Comparison of ENCODE assay signal across 20 cellular contexts in the genomic region with DNA sequence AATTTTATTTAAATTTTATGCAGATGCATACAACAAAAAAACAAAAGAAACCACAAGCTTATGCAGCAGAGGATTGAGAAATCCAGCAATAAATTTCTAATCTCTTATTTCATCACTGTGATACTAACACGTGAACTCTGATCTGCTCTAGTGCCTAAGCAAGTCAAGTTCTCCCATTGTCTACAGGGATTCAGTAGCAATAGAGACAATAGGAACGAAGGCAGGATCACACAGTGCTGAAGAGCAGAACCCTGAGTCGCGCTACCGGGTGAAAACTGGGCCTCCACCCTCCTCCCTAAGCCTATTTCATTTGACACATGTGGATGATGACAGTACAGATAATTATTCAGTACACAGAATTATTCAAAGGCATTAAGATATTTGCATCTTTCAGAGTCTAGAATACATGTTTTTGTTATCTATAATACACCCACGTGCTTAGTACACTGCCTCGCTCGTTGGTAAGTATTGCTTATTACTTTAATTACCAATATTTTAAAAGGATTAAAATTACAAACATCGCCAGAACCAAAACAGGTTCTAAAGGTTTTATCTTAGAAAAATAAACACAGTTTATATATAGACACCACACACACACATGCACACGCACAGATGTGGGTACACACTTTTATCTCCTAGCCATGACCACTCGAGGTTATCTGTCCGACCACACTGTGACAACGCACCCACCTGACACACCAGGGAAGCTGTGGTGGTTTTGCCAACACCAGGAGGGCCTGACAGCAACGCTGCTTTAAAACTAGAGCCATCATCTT.
DNase-seq lines count a peak whose midpoint lies in the region; ATAC-seq, FAIRE-seq and TF ChIP-seq lines count a peak whose summit lies in the region.
"Had no signal": no experiment of that assay in that cellular context is flagged by ENCODE, and none has a peak within 500 bp of the region (broad histone marks: within the 10 kb centered on the region; RNA-seq: fewer than 3 reads in every experiment).

No MANE protein-coding gene starts in this region.

- H3K4me1 Mint-ChIP-seq in endothelial cell (ENCODE audit: unreplicated experiment) (peaks cover 12% of the 10 kb centered on the region), immature natural killer cell (peaks cover 12 to 15% of the 10 kb centered on the region in 2 donors), progenitor cell of endocrine pancreas (ENCODE audit: low read depth) (no peaks in the 10 kb centered on the region)
- H3K4me1 Mint-ChIP-seq: WTC11 had no signal

- peak; percentile 76 for FAIRE-seq in D721Med (lab: Jason Lieb, UNC)

- TF ChIP-seq CTCF in D721Med (IDR thresholded peaks at IDR 0.05; ENCODE audit: insufficient read depth, missing control alignments) (no peak), endothelial cell (IDR thresholded peaks at IDR 0.05; ENCODE audit: unreplicated experiment) (no peak), progenitor cell of endocrine pancreas (IDR thresholded peaks at IDR 0.05; ENCODE audit: unreplicated experiment) (no peak)

- H3K4me3 ChIP-seq in Jurkat, Clone E6-1 (ENCODE audit: low read length), result no peak overlapping the region
- H3K4me3 ChIP-seq: BLaER1, breast epithelium, gastroesophageal sphincter, skin epidermis, thyroid gland had no signal

- H3K36me3 Mint-ChIP-seq in endothelial cell (ENCODE audit: low read depth, unreplicated experiment) (peaks cover 19% of the 10 kb centered on the region), immature natural killer cell (peaks cover 12 to 49% (median 46%) of the 10 kb centered on the region in 3 donors), progenitor cell of endocrine pancreas (ENCODE audit: insufficient read depth) (peaks cover 18% of the 10 kb centered on the region)

- ATAC-seq in GM19455 (IDR thresholded peaks at IDR 0.05; ENCODE audit: unreplicated experiment), result no peak
- no peak for ATAC-seq in HG03097 (IDR thresholded peaks at IDR 0.05; ENCODE audit: low FRiP score, unreplicated experiment)
- ATAC-seq: gastroesophageal sphincter, Panc1, WTC11 had no signal

- H3K27me3 Mint-ChIP-seq in endothelial cell (ENCODE audit: unreplicated experiment) (peaks cover 3% of the 10 kb centered on the region), immature natural killer cell (ENCODE audit: low read depth in 3 of 3) (peaks cover 0 to 5% (median 0%) of the 10 kb centered on the region in 3 donors), progenitor cell of endocrine pancreas (no peaks in the 10 kb centered on the region)

- DNase-seq in D721Med (ENCODE audit: insufficient read length, low spot score) (no peak), endothelial cell (ENCODE audit: low spot score) (no peak), immature natural killer cell (no peak), progenitor cell of endocrine pancreas (ENCODE audit: low spot score, unreplicated experiment) (no peak), NCI-H146 (lab: John Stamatoyannopoulos, UW) (no peak)
- peak; percentile 9 for DNase-seq in Jurkat, Clone E6-1 (ENCODE audit: low read depth, low spot score)
- DNase-seq: activated naive CD4-positive, alpha-beta T cell treated with Interleukin-2 at 50 U/mL for 16 hours; DMS53; effector memory CD4-positive, alpha-beta T cell; NCI-H1694 treated with DMSO at 0.1 percent for 48 hours; NCI-H69; thyroid gland had no signal

- H3K27ac Mint-ChIP-seq in endothelial cell (ENCODE audit: unreplicated experiment) (peak overlapping the region; percentile 68), immature natural killer cell (peak overlapping the region in 5 of 6 donors; percentile 40 to 63 (median 41)), progenitor cell of endocrine pancreas (no peak overlapping the region)
- H3K27ac Mint-ChIP-seq: WTC11 had no signal

- H3K9me3 Mint-ChIP-seq in endothelial cell (ENCODE audit: unreplicated experiment) (no peaks in the 10 kb centered on the region), immature natural killer cell (no peaks in the 10 kb centered on the region), progenitor cell of endocrine pancreas (ENCODE audit: low read depth) (no peaks in the 10 kb centered on the region)
- H3K9me3 Mint-ChIP-seq: WTC11 had no signal

- H3K4me3 Mint-ChIP-seq in endothelial cell (ENCODE audit: unreplicated experiment) (no peak overlapping the region), immature natural killer cell (no peak overlapping the region), progenitor cell of endocrine pancreas (ENCODE audit: low read depth) (no peak overlapping the region)
- H3K4me3 Mint-ChIP-seq: WTC11 had no signal
